Comparison of ENCODE assay signal across 1 cellular context in genomic region chr6:125124250-125124777, GRCh38.
TF ChIP-seq lines count a peak whose summit lies in the region.

No MANE protein-coding gene starts in this region.

TF ChIP-seq in endothelial cell of umbilical vein, 7 proteins besides CTCF, POLR2A, EP300 and RAD21:
- no peak for TF ChIP-seq EZH2 (IDR thresholded peaks at IDR 0.05; ENCODE audit: borderline replicate concordance, low read depth, low read length, severe bottlenecking)
- no peak for TF ChIP-seq FOS (IDR thresholded peaks at IDR 0.05; ENCODE audit: borderline replicate concordance, insufficient read depth, low read length)
- TF ChIP-seq POLR2AphosphoS5 (IDR thresholded peaks at IDR 0.05; ENCODE audit: insufficient read depth, low read depth, low read length) = no peak
- TF ChIP-seq MYC (IDR thresholded peaks at IDR 0.05; ENCODE audit: low read depth, low read length) = no peak
- no peak for TF ChIP-seq JUN (IDR thresholded peaks at IDR 0.05; ENCODE audit: borderline replicate concordance, insufficient read depth, insufficient read length, low read depth)
- no peak for TF ChIP-seq GATA2 (IDR thresholded peaks at IDR 0.05; ENCODE audit: insufficient read depth, insufficient read length, low read depth, low read length)
- no peak for TF ChIP-seq MAX (IDR thresholded peaks at IDR 0.05; ENCODE audit: insufficient read depth, insufficient read length)
